ENCODE assay signal across 1 cellular context in the genomic region with DNA sequence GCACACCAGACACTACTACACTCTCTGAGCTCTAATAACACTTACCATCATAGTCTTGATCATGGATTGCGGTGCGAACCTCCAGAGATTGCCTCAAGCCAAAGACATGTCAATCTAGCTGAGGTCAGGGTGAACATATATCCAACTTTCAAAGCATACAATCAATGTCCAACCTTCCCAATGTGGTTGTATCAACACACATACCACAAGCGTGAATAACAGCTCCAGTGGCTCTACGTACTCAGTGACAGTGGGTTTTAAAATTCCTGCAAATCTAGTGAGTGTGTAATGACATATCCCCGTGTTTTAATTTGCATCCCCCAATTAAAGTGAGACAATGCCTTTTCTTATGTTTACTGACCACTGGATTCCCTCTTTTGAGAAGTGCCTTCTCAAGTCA.
TF ChIP-seq lines count a peak whose summit lies in the region.

No MANE protein-coding gene starts in this region.

TF ChIP-seq in H1, 55 proteins besides CTCF, POLR2A, EP300 and RAD21 (continued from another document):
- TF ChIP-seq, protein P1, sequence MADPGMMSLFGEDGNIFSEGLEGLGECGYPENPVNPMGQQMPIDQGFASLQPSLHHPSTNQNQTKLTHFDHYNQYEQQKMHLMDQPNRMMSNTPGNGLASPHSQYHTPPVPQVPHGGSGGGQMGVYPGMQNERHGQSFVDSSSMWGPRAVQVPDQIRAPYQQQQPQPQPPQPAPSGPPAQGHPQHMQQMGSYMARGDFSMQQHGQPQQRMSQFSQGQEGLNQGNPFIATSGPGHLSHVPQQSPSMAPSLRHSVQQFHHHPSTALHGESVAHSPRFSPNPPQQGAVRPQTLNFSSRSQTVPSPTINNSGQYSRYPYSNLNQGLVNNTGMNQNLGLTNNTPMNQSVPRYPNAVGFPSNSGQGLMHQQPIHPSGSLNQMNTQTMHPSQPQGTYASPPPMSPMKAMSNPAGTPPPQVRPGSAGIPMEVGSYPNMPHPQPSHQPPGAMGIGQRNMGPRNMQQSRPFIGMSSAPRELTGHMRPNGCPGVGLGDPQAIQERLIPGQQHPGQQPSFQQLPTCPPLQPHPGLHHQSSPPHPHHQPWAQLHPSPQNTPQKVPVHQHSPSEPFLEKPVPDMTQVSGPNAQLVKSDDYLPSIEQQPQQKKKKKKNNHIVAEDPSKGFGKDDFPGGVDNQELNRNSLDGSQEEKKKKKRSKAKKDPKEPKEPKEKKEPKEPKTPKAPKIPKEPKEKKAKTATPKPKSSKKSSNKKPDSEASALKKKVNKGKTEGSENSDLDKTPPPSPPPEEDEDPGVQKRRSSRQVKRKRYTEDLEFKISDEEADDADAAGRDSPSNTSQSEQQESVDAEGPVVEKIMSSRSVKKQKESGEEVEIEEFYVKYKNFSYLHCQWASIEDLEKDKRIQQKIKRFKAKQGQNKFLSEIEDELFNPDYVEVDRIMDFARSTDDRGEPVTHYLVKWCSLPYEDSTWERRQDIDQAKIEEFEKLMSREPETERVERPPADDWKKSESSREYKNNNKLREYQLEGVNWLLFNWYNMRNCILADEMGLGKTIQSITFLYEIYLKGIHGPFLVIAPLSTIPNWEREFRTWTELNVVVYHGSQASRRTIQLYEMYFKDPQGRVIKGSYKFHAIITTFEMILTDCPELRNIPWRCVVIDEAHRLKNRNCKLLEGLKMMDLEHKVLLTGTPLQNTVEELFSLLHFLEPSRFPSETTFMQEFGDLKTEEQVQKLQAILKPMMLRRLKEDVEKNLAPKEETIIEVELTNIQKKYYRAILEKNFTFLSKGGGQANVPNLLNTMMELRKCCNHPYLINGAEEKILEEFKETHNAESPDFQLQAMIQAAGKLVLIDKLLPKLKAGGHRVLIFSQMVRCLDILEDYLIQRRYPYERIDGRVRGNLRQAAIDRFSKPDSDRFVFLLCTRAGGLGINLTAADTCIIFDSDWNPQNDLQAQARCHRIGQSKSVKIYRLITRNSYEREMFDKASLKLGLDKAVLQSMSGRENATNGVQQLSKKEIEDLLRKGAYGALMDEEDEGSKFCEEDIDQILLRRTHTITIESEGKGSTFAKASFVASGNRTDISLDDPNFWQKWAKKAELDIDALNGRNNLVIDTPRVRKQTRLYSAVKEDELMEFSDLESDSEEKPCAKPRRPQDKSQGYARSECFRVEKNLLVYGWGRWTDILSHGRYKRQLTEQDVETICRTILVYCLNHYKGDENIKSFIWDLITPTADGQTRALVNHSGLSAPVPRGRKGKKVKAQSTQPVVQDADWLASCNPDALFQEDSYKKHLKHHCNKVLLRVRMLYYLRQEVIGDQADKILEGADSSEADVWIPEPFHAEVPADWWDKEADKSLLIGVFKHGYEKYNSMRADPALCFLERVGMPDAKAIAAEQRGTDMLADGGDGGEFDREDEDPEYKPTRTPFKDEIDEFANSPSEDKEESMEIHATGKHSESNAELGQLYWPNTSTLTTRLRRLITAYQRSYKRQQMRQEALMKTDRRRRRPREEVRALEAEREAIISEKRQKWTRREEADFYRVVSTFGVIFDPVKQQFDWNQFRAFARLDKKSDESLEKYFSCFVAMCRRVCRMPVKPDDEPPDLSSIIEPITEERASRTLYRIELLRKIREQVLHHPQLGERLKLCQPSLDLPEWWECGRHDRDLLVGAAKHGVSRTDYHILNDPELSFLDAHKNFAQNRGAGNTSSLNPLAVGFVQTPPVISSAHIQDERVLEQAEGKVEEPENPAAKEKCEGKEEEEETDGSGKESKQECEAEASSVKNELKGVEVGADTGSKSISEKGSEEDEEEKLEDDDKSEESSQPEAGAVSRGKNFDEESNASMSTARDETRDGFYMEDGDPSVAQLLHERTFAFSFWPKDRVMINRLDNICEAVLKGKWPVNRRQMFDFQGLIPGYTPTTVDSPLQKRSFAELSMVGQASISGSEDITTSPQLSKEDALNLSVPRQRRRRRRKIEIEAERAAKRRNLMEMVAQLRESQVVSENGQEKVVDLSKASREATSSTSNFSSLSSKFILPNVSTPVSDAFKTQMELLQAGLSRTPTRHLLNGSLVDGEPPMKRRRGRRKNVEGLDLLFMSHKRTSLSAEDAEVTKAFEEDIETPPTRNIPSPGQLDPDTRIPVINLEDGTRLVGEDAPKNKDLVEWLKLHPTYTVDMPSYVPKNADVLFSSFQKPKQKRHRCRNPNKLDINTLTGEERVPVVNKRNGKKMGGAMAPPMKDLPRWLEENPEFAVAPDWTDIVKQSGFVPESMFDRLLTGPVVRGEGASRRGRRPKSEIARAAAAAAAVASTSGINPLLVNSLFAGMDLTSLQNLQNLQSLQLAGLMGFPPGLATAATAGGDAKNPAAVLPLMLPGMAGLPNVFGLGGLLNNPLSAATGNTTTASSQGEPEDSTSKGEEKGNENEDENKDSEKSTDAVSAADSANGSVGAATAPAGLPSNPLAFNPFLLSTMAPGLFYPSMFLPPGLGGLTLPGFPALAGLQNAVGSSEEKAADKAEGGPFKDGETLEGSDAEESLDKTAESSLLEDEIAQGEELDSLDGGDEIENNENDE (IDR thresholded peaks at IDR 0.05; ENCODE audit: insufficient replicate concordance, low read length): no peak
